In genomic region chr1:206002833-206003532, GRCh38 we compare ENCODE assay signal across 10 cellular contexts. TPM values are rescaled to one million over a fixed set of nuclear protein-coding genes. Genes with fewer than 3 reads are reported as not detected.
A peak's percentile ranks its signal among the peaks of the same experiment; 100 is the strongest.
DNase-seq lines count a peak whose midpoint lies in the region; ATAC-seq and TF ChIP-seq lines count a peak whose summit lies in the region.
"Had no signal": no experiment of that assay in that cellular context is flagged by ENCODE, and none has a peak within 500 bp of the region (broad histone marks: within the 10 kb centered on the region; RNA-seq: fewer than 3 reads in every experiment).

RAB7B (minus strand) TSS chr1:206003395; CDS start chr1:205994135, 9,260 bp downstream.

- H3K27me3 ChIP-seq in ACC112 (ENCODE audit: insufficient read depth, low read length) (no peaks in the 10 kb centered on the region), muscle layer of duodenum (ENCODE audit: low read depth, low read length) (no peaks in the 10 kb centered on the region)

- no peak for ATAC-seq in HG02678 (IDR thresholded peaks at IDR 0.05; ENCODE audit: unreplicated experiment)

- peak within 1 kb of the TSS; percentile 26 for H2AFZ ChIP-seq in ACC112 (ENCODE audit: low read length, unreplicated experiment)

- peak; percentile 13 for DNase-seq in NCI-H460 (ENCODE audit: extremely low read depth, low read depth)
- DNase-seq in epithelial cell of proximal tubule (ENCODE audit: low read depth) = no peak
- no peak for DNase-seq in DMS53 (lab: John Stamatoyannopoulos, UW)
- DNase-seq in NCI-H2196 treated with DMSO at 0.1 percent for 48 hours (lab: John Stamatoyannopoulos, UW; ENCODE audit: unreplicated experiment) = no peak
- DNase-seq in NCI-H1048 (lab: John Stamatoyannopoulos, UW) = no peak
- DNase-seq: DND-41, NCI-H1092 treated with DMSO at 0.1 percent for 48 hours had no signal

- H3K27ac ChIP-seq in ACC112 (ENCODE audit: low read depth, low read length) (peak within 1 kb of the TSS; percentile 47; the same call in 1 of the 2 replicates), muscle layer of duodenum (ENCODE audit: low read length) (peak within 1 kb of the TSS; percentile 62)

- H3K4me1 ChIP-seq in ACC112 (ENCODE audit: control insufficient read depth, insufficient read depth, low read length, unreplicated experiment) = peaks cover 34% of the 10 kb centered on the region
- peaks cover 0 to 12% of the 10 kb centered on the region in 2 donors for H3K4me1 ChIP-seq in muscle layer of duodenum (ENCODE audit: control insufficient read depth in 1 of 2, insufficient read depth in 2 of 2, low read length in 2 of 2)

- no peak for TF ChIP-seq CTCF in epithelial cell of proximal tubule (conservative IDR thresholded peaks at IDR 0.05; ENCODE audit: low read depth, low read length)

- no peaks in the 10 kb centered on the region for H3K79me2 ChIP-seq in ACC112 (ENCODE audit: control insufficient read depth, insufficient read depth, low read length, unreplicated experiment)

- H3K4me3 ChIP-seq in ACC112 (ENCODE audit: low read depth, low read length) (peak within 1 kb of the TSS; percentile 75), epithelial cell of proximal tubule (ENCODE audit: low read depth, low read length) (peak within 1 kb of the TSS; percentile 29), muscle layer of duodenum (ENCODE audit: low read depth in 1 of 2, low read length in 2 of 2) (peak within 1 kb of the TSS; percentile 51 to 67)

- no peaks in the 10 kb centered on the region for H3K9me3 ChIP-seq in muscle layer of duodenum (ENCODE audit: control insufficient read depth in 1 of 2, low read length in 2 of 2)

- H3K36me3 ChIP-seq in ACC112 (ENCODE audit: insufficient read depth, low read length) (peaks cover 8% of the 10 kb centered on the region; the same call in 1 of the 2 replicates), muscle layer of duodenum (ENCODE audit: control insufficient read depth in 1 of 2, insufficient read depth in 2 of 2, low read length in 2 of 2) (no peaks in the 10 kb centered on the region)

RNA-seq across cellular contexts. Expression of gene RAB7B, which starts in this region (rescaled TPM):
- not detected in 2 replicates for total RNA-seq in NCI-H460 (2014; rRNA removed; shearing (Covaris generic))
- polyA plus RNA-seq in NCI-H460 (2014; cell fraction: nucleus; rRNA removed) = not detected in 2 replicates
- total RNA-seq in epithelial cell of proximal tubule = not detected in 2 replicates

Comparison
In these comparisons a context has a peak if more than half of its experiments do, and no peak if none do; other contexts are left out.
1. Peak in DNase-seq in NCI-H460; RNA of the gene not detected or under 1 TPM.